Comparison of ENCODE assay signal across 1 cellular context in the genomic region with DNA sequence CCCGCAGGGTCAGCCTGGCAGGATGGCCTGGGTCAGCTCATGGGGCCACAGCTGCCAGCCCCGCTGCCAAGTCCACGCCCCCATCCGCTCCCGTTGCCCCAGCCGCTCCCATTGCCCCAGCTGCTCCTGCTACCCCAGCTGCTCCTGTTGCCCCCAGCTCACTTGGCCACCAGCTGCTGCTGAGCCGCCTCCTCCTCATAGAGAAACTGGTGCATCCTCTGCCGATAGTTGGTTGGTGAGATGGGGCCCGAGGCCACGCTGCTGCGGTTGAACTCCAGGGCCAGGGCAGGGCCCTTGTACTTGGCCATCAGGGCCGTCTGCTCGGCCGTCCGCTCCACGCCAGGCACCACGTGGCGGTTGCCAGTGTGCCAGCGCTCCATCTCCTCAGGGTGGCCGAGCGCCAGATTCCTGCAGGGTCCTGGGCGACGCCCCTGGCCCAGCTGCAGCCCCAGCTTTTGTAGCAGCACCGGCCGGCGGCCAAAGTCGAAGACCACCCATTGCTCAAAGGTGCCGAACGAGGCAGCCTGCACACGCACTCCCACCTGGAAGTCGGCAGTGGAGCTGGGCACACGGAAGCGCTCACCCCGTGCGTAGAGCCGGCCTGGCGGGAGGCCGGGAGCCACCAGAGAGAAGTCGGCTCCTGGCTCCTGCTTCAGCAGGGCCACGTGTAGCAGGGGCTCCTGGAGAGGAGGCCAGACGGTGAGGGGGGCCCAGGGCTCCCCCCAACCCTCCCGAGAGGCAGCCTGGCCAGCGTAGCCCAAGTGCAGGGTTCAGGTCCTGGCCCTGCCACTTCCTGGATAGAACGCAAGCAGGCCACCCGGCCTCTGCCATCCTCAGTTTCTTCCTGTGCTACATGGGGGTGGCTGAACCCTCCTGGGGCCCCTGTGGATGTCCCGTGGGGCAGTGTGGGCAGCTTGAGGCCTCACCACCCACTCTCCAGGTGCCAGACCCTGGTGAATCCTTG.
TF ChIP-seq lines count a peak whose summit lies in the region.

No MANE protein-coding gene starts in this region.

TF ChIP-seq in H1, 55 proteins besides CTCF, POLR2A, EP300 and RAD21:
- TF ChIP-seq CBX5 (IDR thresholded peaks at IDR 0.05; ENCODE audit: low read depth, low read length) (no peak), SAP30 (IDR thresholded peaks at IDR 0.05; ENCODE audit: insufficient read depth, insufficient replicate concordance, low read length) (no peak), YY1 (IDR thresholded peaks at IDR 0.05; ENCODE audit: low read depth, low read length) (no peak), HDAC2 (IDR thresholded peaks at IDR 0.05; ENCODE audit: borderline replicate concordance in 1 of 2, low read depth in 2 of 2, low read length in 2 of 2) (no peak), CHD2 (IDR thresholded peaks at IDR 0.05; ENCODE audit: low read length) (no peak), ASH2L (IDR thresholded peaks at IDR 0.05; ENCODE audit: low read length) (no peak), SIX5 (IDR thresholded peaks at IDR 0.05; ENCODE audit: low read depth, low read length) (no peak), CBX8 (IDR thresholded peaks at IDR 0.05; ENCODE audit: borderline replicate concordance, low read depth, low read length) (no peak), SUZ12 (IDR thresholded peaks at IDR 0.05; ENCODE audit: low read length) (no peak), ATF2 (IDR thresholded peaks at IDR 0.05; ENCODE audit: low read length) (no peak), HDAC6 (IDR thresholded peaks at IDR 0.05; ENCODE audit: low read depth, low read length) (no peak), KDM1A (IDR thresholded peaks at IDR 0.05; ENCODE audit: borderline replicate concordance, low read length) (no peak)
